ENCODE assay signal across 17 cellular contexts in the genomic region with DNA sequence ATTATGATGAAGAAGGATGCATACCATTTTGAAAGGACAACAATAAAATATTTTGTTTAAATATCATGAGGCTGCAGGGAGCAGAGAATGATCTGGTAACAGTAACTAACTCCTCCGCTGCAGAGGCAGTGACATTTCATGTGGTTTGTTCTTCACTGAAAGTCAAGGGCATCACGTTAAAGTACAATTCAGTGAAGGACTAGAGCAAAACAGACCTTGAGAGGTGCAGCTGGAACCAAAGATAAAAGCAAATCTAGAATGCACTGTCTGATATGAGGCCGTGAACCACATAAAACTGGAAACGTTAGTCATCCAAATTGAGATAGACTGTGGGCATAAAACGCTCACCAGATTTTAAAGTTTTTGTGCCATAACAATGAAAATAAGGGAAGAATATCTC.
DNase-seq lines count a peak whose midpoint lies in the region; ATAC-seq and TF ChIP-seq lines count a peak whose summit lies in the region.
"Had no signal": no experiment of that assay in that cellular context is flagged by ENCODE, and none has a peak within 500 bp of the region (broad histone marks: within the 10 kb centered on the region; RNA-seq: fewer than 3 reads in every experiment).

No MANE protein-coding gene starts in this region.

- ATAC-seq in GM19395 (IDR thresholded peaks at IDR 0.05; ENCODE audit: unreplicated experiment) (no peak), GM21367 (IDR thresholded peaks at IDR 0.05; ENCODE audit: unreplicated experiment) (no peak)

- DNase-seq in HUDEP-2 (lab: John Stamatoyannopoulos, UW; ENCODE audit: unreplicated experiment in 76 of 76), result peak in 57 of 76 experiments; percentile 3 to 89 (median 58)
- peak; percentile 96 for DNase-seq in OCI-M1 (lab: John Stamatoyannopoulos, UW)
- peak; percentile 48 to 85 for DNase-seq in erythroblast (lab: John Stamatoyannopoulos, UW)
- peak; percentile 14 for DNase-seq in iris pigment epithelial cell (ENCODE audit: low read depth)
- DNase-seq in cerebellar nuclear complex (lab: John Stamatoyannopoulos, UW), result no peak
- DNase-seq: ACHN; Calu3; CD4-positive, CD25-positive, alpha-beta regulatory T cell; DND-41; GDM1; MM.1S; NCI-H1105; NCI-H187; NCI-H2171; NCI-H446 treated with DMSO at 0.1 percent for 48 hours had no signal

- TF ChIP-seq POLR2A in erythroblast (IDR thresholded peaks at IDR 0.05; ENCODE audit: low read length), result no peak

Comparison
In these comparisons a context has a peak if more than half of its experiments do, and no peak if none do; other contexts are left out.
1. DNase-seq: peak in HUDEP-2 (57 of 76), OCI-M1 (single experiment), erythroblast (2 of 2) and iris pigment epithelial cell (single experiment); none in cerebellar nuclear complex (0 of 2).